8 cellular contexts compared by ENCODE assay signal in the genomic region with DNA sequence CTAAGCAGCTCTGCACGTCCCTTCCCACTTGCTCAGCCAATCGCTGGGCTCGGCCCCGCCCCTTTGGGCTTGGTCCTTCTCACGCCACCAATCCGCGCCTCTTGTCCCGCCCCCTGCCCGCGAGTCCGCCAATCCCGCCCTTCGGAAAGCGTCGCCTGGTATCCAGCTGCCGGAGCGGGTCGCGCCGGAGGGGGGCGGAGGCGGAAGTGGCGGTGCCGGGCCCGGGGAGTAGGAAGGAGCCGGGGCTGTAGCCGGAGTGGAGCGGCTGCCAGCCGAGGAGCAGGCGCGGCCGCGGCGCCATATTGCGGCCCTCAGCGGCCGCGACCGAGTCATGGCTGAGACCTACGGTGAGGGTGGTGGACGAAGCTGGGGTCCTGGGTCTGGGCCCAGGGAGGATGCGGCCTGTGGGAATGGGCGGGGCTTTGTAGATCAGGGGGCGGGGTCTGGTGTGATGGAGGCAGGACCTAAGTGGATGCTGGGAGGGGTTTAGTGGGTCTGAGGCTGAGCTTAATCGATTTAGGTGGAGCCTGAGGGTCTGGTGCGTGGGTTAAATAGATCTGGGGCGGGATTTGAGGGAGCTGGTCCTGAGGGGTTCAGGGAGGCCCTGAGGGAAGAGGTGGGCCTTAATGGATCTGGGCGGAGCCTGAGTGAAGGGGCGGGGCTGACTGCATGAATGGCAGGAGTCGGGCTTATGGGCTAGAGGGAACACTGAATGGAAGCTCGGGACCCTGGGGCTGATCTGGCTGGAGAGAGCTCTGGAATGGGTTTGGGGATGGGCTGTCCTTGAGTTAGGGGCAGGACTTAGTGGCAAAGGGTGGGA. TPM values are rescaled to one million over a fixed set of nuclear protein-coding genes. Genes with fewer than 3 reads are reported as not detected.
DNase-seq lines count a peak whose midpoint lies in the region; ATAC-seq and TF ChIP-seq lines count a peak whose summit lies in the region.

A gene with protein sequence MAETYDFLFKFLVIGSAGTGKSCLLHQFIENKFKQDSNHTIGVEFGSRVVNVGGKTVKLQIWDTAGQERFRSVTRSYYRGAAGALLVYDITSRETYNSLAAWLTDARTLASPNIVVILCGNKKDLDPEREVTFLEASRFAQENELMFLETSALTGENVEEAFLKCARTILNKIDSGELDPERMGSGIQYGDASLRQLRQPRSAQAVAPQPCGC (plus strand): TSS at position 203 of the 820 bp plus-strand sequence. CDS start 129 bp downstream, at position 332.

- peak; percentile 47 for ATAC-seq in GM21576 (IDR thresholded peaks at IDR 0.05; ENCODE audit: unreplicated experiment)
- ATAC-seq in PC-3: peak; percentile 88

- peak within 1 kb of the TSS; percentile 95 for H2AFZ ChIP-seq in PC-3 (ENCODE audit: low read length)

- no peak for TF ChIP-seq EP300 in Ishikawa (IDR thresholded peaks at IDR 0.05; ENCODE audit: borderline replicate concordance)

- peaks cover 13% of the 10 kb centered on the region; the same call in 1 of the 2 replicates for H3K4me1 ChIP-seq in PC-3 (ENCODE audit: insufficient read depth, low read length)

- H3F3A ChIP-seq in PC-3 (ENCODE audit: low read length, unreplicated experiment): no peaks in the 10 kb centered on the region

- H3K4me3 ChIP-seq in PC-3 (ENCODE audit: low read length): peak within 1 kb of the TSS; percentile 74

- no TSS peak for BruUV-seq in PC-3 (replicated peaks; lab: Mats Ljungman, UMichigan)

- intact Hi-C loops in PC-3 (cut with micrococcal nuclease): loop anchor here (1.0 kb wide), 1 partner anchor 28 kb away; a partner anchor contains a TSS

- CTCF ChIA-PET in PC-3 (lab: Charles Lee): no interaction called here

- H3K27me3 ChIP-seq in PC-3 (ENCODE audit: low read length): no peaks in the 10 kb centered on the region

- TF ChIP-seq RAD21 in Ishikawa (IDR thresholded peaks at IDR 0.05; ENCODE audit: low read depth): no peak

- no peaks in the 10 kb centered on the region for H3K79me2 ChIP-seq in PC-3 (ENCODE audit: low read length)

- H3K4me2 ChIP-seq in PC-3 (ENCODE audit: low read length): peak within 1 kb of the TSS; percentile 98

- peak; percentile 100 for DNase-seq in DMS114 treated with DMSO at 0.1 percent for 48 hours (lab: John Stamatoyannopoulos, UW; ENCODE audit: unreplicated experiment)
- peak; percentile 98 for DNase-seq in PC-3
- DNase-seq in activated T-cell treated with anti-CD3 and anti-CD28 coated beads for 48 hours (ENCODE audit: low read depth): peak; percentile 100
- DNase-seq in epithelial cell of prostate (ENCODE audit: low read depth, low spot score): peak; percentile 95
- peak; percentile 100 for DNase-seq in mucosa of gallbladder (ENCODE audit: low spot score)
- DNase-seq in stimulated activated CD8-positive, alpha-beta memory T cell treated with anti-CD3 and anti-CD28 coated beads, Interleukin-4, amount 100 ng/mL, for 4 hours (ENCODE audit: low read depth in 2 of 2, low spot score in 1 of 2): peak; percentile 98 to 100

- H3K27ac ChIP-seq in PC-3 (ENCODE audit: low read length) (peak within 1 kb of the TSS; percentile 72), epithelial cell of prostate (peak within 1 kb of the TSS; percentile 96)

- H4K20me1 ChIP-seq in PC-3 (ENCODE audit: low read length): no peaks in the 10 kb centered on the region

- H3K9me2 ChIP-seq in PC-3 (replicated peaks; ENCODE audit: low read length): no peaks in the 10 kb centered on the region

- POLR2A ChIA-PET in PC-3 (lab: Charles Lee; ENCODE audit: unreplicated experiment): interaction anchor here (0.5 to 1.0 kb wide), 3 partner anchors 20 to 1071 kb away, joined by 3 to 7 read pairs (median 4); a partner anchor contains a TSS

- no peak for TF ChIP-seq CTCF in PC-3 (conservative IDR thresholded peaks at IDR 0.05; ENCODE audit: low read depth, low read length)

- no peaks in the 10 kb centered on the region for H3K36me3 ChIP-seq in PC-3 (ENCODE audit: low read depth, low read length)

- H3K9ac ChIP-seq in PC-3 (ENCODE audit: low read length): peak within 1 kb of the TSS; percentile 58

- no peaks in the 10 kb centered on the region for H3K9me3 ChIP-seq in PC-3 (ENCODE audit: low read length)

TF ChIP-seq in Ishikawa, 13 proteins besides CTCF, POLR2A, EP300 and RAD21:
- TF ChIP-seq NFIC (IDR thresholded peaks at IDR 0.05): no peak
- TF ChIP-seq, protein P1, sequence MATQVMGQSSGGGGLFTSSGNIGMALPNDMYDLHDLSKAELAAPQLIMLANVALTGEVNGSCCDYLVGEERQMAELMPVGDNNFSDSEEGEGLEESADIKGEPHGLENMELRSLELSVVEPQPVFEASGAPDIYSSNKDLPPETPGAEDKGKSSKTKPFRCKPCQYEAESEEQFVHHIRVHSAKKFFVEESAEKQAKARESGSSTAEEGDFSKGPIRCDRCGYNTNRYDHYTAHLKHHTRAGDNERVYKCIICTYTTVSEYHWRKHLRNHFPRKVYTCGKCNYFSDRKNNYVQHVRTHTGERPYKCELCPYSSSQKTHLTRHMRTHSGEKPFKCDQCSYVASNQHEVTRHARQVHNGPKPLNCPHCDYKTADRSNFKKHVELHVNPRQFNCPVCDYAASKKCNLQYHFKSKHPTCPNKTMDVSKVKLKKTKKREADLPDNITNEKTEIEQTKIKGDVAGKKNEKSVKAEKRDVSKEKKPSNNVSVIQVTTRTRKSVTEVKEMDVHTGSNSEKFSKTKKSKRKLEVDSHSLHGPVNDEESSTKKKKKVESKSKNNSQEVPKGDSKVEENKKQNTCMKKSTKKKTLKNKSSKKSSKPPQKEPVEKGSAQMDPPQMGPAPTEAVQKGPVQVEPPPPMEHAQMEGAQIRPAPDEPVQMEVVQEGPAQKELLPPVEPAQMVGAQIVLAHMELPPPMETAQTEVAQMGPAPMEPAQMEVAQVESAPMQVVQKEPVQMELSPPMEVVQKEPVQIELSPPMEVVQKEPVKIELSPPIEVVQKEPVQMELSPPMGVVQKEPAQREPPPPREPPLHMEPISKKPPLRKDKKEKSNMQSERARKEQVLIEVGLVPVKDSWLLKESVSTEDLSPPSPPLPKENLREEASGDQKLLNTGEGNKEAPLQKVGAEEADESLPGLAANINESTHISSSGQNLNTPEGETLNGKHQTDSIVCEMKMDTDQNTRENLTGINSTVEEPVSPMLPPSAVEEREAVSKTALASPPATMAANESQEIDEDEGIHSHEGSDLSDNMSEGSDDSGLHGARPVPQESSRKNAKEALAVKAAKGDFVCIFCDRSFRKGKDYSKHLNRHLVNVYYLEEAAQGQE (IDR thresholded peaks at IDR 0.05; ENCODE audit: low read depth): no peak
- TF ChIP-seq TCF12 (IDR thresholded peaks at IDR 0.05; ENCODE audit: low read depth): no peak; the same call in 1 of the 2 replicates
- 0 out of 2 replicates have a peak, but pooled peaks have one; percentile 13 for TF ChIP-seq EGR1 (IDR thresholded peaks at IDR 0.05)
- TF ChIP-seq, protein P2, sequence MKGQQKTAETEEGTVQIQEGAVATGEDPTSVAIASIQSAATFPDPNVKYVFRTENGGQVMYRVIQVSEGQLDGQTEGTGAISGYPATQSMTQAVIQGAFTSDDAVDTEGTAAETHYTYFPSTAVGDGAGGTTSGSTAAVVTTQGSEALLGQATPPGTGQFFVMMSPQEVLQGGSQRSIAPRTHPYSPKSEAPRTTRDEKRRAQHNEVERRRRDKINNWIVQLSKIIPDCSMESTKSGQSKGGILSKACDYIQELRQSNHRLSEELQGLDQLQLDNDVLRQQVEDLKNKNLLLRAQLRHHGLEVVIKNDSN (IDR thresholded peaks at IDR 0.05): peak; percentile 46; the same call in 1 of the 2 replicates
- TF ChIP-seq ZBTB7A (IDR thresholded peaks at IDR 0.05; ENCODE audit: low read depth): no peak
- no peak for TF ChIP-seq FOXM1 (IDR thresholded peaks at IDR 0.05; ENCODE audit: borderline replicate concordance, low read depth)
- peak; percentile 80 for TF ChIP-seq YY1 (IDR thresholded peaks at IDR 0.05; ENCODE audit: low read depth)
- no peak for TF ChIP-seq CEBPB (IDR thresholded peaks at IDR 0.05)
- peak; percentile 5; the same call in 1 of the 2 replicates for TF ChIP-seq TEAD4 (IDR thresholded peaks at IDR 0.05)
- TF ChIP-seq TAF1 (IDR thresholded peaks at IDR 0.05; ENCODE audit: low read depth): peak; percentile 63; the same call in 1 of the 2 replicates
- TF ChIP-seq, protein P3, sequence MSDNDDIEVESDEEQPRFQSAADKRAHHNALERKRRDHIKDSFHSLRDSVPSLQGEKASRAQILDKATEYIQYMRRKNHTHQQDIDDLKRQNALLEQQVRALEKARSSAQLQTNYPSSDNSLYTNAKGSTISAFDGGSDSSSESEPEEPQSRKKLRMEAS (IDR thresholded peaks at IDR 0.05): peak; percentile 38; the same call in 1 of the 2 replicates
- peak; percentile 15 for TF ChIP-seq CREB1 (IDR thresholded peaks at IDR 0.05; ENCODE audit: low read depth)

RNA-seq across cellular contexts. Expression of the gene that starts here (rescaled TPM):
- 7.4 and 13.9 TPM in 2 replicates for total RNA-seq in PC-3 (2014; rRNA removed)
- total RNA-seq in mucosa of gallbladder: 54.4 TPM

Comparison
In these comparisons a context has a peak if more than half of its experiments do, and no peak if none do; other contexts are left out.
1. Peak in every context shown above with its lines: DNase-seq, ATAC-seq, H3K4me3 ChIP-seq and H3K27ac ChIP-seq.